ENCODE assay signal across 1 cellular context in the genomic region with DNA sequence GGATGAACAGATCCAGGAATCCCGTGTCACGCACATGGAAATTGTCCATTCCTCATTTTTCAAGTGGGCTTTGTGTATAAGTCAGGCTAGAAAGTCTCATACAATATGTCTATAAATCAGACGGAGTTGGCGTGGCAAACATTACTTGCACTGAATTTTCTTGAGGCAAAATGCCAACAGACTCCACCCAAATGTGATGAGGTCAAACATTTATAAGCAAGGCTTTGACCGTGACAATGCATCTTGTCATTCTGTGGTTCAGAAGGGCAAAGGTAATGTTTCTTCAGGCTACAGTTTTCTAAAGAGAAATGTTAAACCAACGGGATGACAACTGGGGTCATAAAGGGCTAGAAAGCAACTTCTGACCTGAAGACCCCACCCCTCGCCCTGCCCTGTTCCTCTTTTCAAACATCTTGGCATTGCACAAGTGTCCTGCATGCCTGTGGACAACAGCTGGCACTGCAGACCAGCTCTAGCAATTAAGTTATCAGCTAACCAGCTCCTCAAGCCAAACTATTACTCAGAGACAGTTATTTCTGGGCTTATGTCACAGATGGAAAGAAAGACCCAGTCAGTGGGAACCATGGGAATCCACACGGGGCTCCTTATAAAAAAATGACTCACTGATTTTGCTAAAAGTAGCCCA.
TF ChIP-seq lines count a peak whose summit lies in the region.

No MANE protein-coding gene starts in this region.

TF ChIP-seq in GM23338, 12 proteins besides CTCF, POLR2A, EP300 and RAD21 (continued from another document):
- TF ChIP-seq, protein P1, sequence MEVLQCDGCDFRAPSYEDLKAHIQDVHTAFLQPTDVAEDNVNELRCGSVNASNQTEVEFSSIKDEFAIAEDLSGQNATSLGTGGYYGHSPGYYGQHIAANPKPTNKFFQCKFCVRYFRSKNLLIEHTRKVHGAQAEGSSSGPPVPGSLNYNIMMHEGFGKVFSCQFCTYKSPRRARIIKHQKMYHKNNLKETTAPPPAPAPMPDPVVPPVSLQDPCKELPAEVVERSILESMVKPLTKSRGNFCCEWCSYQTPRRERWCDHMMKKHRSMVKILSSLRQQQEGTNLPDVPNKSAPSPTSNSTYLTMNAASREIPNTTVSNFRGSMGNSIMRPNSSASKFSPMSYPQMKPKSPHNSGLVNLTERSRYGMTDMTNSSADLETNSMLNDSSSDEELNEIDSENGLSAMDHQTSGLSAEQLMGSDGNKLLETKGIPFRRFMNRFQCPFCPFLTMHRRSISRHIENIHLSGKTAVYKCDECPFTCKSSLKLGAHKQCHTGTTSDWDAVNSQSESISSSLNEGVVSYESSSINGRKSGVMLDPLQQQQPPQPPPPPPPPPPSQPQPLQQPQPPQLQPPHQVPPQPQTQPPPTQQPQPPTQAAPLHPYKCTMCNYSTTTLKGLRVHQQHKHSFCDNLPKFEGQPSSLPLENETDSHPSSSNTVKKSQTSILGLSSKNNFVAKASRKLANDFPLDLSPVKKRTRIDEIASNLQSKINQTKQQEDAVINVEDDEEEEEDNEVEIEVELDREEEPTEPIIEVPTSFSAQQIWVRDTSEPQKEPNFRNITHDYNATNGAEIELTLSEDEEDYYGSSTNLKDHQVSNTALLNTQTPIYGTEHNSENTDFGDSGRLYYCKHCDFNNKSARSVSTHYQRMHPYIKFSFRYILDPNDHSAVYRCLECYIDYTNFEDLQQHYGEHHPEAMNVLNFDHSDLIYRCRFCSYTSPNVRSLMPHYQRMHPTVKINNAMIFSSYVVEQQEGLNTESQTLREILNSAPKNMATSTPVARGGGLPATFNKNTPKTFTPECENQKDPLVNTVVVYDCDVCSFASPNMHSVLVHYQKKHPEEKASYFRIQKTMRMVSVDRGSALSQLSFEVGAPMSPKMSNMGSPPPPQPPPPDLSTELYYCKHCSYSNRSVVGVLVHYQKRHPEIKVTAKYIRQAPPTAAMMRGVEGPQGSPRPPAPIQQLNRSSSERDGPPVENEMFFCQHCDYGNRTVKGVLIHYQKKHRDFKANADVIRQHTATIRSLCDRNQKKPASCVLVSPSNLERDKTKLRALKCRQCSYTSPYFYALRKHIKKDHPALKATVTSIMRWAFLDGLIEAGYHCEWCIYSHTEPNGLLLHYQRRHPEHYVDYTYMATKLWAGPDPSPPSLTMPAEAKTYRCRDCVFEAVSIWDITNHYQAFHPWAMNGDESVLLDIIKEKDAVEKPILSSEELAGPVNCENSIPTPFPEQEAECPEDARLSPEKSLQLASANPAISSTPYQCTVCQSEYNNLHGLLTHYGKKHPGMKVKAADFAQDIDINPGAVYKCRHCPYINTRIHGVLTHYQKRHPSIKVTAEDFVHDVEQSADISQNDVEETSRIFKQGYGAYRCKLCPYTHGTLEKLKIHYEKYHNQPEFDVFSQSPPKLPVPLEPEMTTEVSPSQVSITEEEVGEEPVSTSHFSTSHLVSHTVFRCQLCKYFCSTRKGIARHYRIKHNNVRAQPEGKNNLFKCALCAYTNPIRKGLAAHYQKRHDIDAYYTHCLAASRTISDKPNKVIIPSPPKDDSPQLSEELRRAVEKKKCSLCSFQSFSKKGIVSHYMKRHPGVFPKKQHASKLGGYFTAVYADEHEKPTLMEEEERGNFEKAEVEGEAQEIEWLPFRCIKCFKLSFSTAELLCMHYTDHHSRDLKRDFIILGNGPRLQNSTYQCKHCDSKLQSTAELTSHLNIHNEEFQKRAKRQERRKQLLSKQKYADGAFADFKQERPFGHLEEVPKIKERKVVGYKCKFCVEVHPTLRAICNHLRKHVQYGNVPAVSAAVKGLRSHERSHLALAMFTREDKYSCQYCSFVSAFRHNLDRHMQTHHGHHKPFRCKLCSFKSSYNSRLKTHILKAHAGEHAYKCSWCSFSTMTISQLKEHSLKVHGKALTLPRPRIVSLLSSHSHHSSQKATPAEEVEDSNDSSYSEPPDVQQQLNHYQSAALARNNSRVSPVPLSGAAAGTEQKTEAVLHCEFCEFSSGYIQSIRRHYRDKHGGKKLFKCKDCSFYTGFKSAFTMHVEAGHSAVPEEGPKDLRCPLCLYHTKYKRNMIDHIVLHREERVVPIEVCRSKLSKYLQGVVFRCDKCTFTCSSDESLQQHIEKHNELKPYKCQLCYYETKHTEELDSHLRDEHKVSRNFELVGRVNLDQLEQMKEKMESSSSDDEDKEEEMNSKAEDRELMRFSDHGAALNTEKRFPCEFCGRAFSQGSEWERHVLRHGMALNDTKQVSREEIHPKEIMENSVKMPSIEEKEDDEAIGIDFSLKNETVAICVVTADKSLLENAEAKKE (CRISPR knock-in tag; IDR thresholded peaks at IDR 0.05) = no peak
- TF ChIP-seq, protein P2, sequence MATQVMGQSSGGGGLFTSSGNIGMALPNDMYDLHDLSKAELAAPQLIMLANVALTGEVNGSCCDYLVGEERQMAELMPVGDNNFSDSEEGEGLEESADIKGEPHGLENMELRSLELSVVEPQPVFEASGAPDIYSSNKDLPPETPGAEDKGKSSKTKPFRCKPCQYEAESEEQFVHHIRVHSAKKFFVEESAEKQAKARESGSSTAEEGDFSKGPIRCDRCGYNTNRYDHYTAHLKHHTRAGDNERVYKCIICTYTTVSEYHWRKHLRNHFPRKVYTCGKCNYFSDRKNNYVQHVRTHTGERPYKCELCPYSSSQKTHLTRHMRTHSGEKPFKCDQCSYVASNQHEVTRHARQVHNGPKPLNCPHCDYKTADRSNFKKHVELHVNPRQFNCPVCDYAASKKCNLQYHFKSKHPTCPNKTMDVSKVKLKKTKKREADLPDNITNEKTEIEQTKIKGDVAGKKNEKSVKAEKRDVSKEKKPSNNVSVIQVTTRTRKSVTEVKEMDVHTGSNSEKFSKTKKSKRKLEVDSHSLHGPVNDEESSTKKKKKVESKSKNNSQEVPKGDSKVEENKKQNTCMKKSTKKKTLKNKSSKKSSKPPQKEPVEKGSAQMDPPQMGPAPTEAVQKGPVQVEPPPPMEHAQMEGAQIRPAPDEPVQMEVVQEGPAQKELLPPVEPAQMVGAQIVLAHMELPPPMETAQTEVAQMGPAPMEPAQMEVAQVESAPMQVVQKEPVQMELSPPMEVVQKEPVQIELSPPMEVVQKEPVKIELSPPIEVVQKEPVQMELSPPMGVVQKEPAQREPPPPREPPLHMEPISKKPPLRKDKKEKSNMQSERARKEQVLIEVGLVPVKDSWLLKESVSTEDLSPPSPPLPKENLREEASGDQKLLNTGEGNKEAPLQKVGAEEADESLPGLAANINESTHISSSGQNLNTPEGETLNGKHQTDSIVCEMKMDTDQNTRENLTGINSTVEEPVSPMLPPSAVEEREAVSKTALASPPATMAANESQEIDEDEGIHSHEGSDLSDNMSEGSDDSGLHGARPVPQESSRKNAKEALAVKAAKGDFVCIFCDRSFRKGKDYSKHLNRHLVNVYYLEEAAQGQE (IDR thresholded peaks at IDR 0.05; ENCODE audit: unreplicated experiment) = no peak
- TF ChIP-seq STAT1 (IDR thresholded peaks at IDR 0.05; ENCODE audit: unreplicated experiment) = no peak
